ENCODE assay signal across 19 cellular contexts in the genomic region with DNA sequence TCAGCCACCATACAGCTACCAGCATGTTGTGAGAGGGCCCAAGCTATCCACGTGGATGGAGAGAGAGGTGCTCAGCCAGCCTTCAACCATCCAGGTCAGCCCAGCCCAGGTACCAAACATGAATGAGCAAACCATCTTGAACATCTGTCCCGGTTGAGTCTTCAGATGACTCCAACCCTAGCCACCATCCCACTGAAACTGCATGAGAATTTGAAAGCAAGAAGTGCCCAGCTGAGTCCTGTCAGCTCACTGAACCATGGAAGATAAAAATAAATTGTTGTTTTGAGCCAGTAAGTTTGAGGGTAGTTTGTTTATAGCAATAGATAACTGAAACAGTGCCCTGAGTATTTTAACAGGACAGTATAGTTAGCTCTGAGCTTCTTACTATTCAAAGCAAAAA. TPM values are rescaled to one million over a fixed set of nuclear protein-coding genes. Genes with fewer than 3 reads are reported as not detected.
DNase-seq lines count a peak whose midpoint lies in the region; ATAC-seq, FAIRE-seq and TF ChIP-seq lines count a peak whose summit lies in the region.
"Had no signal": no experiment of that assay in that cellular context is flagged by ENCODE, and none has a peak within 500 bp of the region (broad histone marks: within the 10 kb centered on the region; RNA-seq: fewer than 3 reads in every experiment).

No MANE protein-coding gene starts in this region.

- no peaks in the 10 kb centered on the region for H3K36me3 ChIP-seq in prostate gland
- H3K36me3 ChIP-seq: left ventricle myocardium inferior, MG63, tibial nerve had no signal

- peaks cover 7% of the 10 kb centered on the region for H3K36me3 Mint-ChIP-seq in IgD-negative memory B cell
- H3K36me3 Mint-ChIP-seq: brain had no signal

- H3K27ac Mint-ChIP-seq in IgD-negative memory B cell: peak overlapping the region; percentile 91 to 93 (median 91)
- H3K27ac Mint-ChIP-seq: activated naive CD4-positive, alpha-beta T cell treated with anti-CD3 and anti-CD28 coated beads for 36 hours; brain; naive thymus-derived CD4-positive, alpha-beta T cell had no signal

- peak overlapping the region in 3 of 4 donors; percentile 23 to 89 (median 71) for H3K4me3 Mint-ChIP-seq in IgD-negative memory B cell
- H3K4me3 Mint-ChIP-seq: activated naive CD4-positive, alpha-beta T cell treated with anti-CD3 and anti-CD28 coated beads for 36 hours; brain; naive thymus-derived CD4-positive, alpha-beta T cell had no signal

- H3K4me1 Mint-ChIP-seq in IgD-negative memory B cell: peaks cover 75 to 90% (median 84%) of the 10 kb centered on the region in 3 donors

- H3K27me3 Mint-ChIP-seq in IgD-negative memory B cell: peaks cover 2% of the 10 kb centered on the region
- H3K27me3 Mint-ChIP-seq: brain; naive thymus-derived CD4-positive, alpha-beta T cell had no signal

- peaks cover 0 to 11% (median 0%) of the 10 kb centered on the region in 3 donors for H3K9me3 Mint-ChIP-seq in IgD-negative memory B cell
- H3K9me3 Mint-ChIP-seq: activated naive CD4-positive, alpha-beta T cell treated with anti-CD3 and anti-CD28 coated beads for 36 hours; naive thymus-derived CD4-positive, alpha-beta T cell had no signal

- H3K27ac ChIP-seq in prostate gland: no peak overlapping the region
- H3K27ac ChIP-seq: left ventricle myocardium inferior, psoas muscle, tibial nerve had no signal

- TF ChIP-seq CTCF in prostate gland (IDR thresholded peaks at IDR 0.05): no peak

- no peaks in the 10 kb centered on the region for H3K4me1 ChIP-seq in prostate gland (replicated peaks)
- H3K4me1 ChIP-seq: psoas muscle, tibial nerve had no signal

- intact Hi-C loops in prostate gland (cut with DNase I): no loop called here

- TF ChIP-seq POLR2A in GM12891 (IDR thresholded peaks at IDR 0.05; ENCODE audit: low read depth, low read length): no peak
- TF ChIP-seq POLR2A in prostate gland (IDR thresholded peaks at IDR 0.05): no peak

- H3K9me3 ChIP-seq in prostate gland: no peaks in the 10 kb centered on the region
- H3K9me3 ChIP-seq: left ventricle myocardium inferior, MG63, psoas muscle, tibial nerve had no signal

- ATAC-seq in GM19452 (IDR thresholded peaks at IDR 0.05; ENCODE audit: unreplicated experiment): peak; percentile 41
- ATAC-seq in HG02642 (IDR thresholded peaks at IDR 0.05; ENCODE audit: poor library complexity, unreplicated experiment): peak; percentile 65
- ATAC-seq: naive thymus-derived CD4-positive, alpha-beta T cell; psoas muscle had no signal

- no peak for DNase-seq in GM12891 (ENCODE audit: insufficient read length, low spot score)
- no peak for DNase-seq in activated gamma-delta T cell (lab: John Stamatoyannopoulos, UW)
- no peak for DNase-seq in activated CD4-positive, alpha-beta T cell treated with anti-CD3 and anti-CD28 coated beads, Interleukin-2, amount 50 U/mL, for 4 hours
- no peak for DNase-seq in NCI-H526 treated with DMSO at 0.1 percent for 48 hours (lab: John Stamatoyannopoulos, UW)
- no peak for DNase-seq in prostate gland (ENCODE audit: low spot score)
- DNase-seq: activated naive CD4-positive, alpha-beta T cell treated with anti-CD3 and anti-CD28 coated beads for 36 hours; effector CD8-positive, alpha-beta T cell; left ventricle myocardium inferior; MG63; naive thymus-derived CD4-positive, alpha-beta T cell; psoas muscle; SHP77 treated with DMSO at 0.1 percent for 48 hours; stimulated activated CD4-positive, alpha-beta T cell treated with anti-CD3 and anti-CD28 coated beads, Interleukin-15, amount 100 ng/mL, for 24 hours had no signal

- WGBS in prostate gland: 93% methylated on average over 2 of the region's 2 CpGs

- FAIRE-seq in GM12891 (lab: Jason Lieb, UNC): peak; percentile 89
- FAIRE-seq: TTC549 had no signal

- H3K4me3 ChIP-seq in prostate gland: no peak overlapping the region
- H3K4me3 ChIP-seq: left ventricle myocardium inferior, MG63, psoas muscle, tibial nerve had no signal

- no peaks in the 10 kb centered on the region for H3K27me3 ChIP-seq in prostate gland (replicated peaks; ENCODE audit: insufficient read depth)
- H3K27me3 ChIP-seq: MG63, tibial nerve had no signal

TF ChIP-seq in GM12891, 5 proteins besides CTCF, POLR2A, EP300 and RAD21:
- TF ChIP-seq POU2F2 (IDR thresholded peaks at IDR 0.05; ENCODE audit: low read depth, low read length) (0 out of 2 replicates have a peak, but pooled peaks have one; percentile 16), SPI1 (IDR thresholded peaks at IDR 0.05; ENCODE audit: low read depth, low read length) (no peak), POLR2AphosphoS5 (IDR thresholded peaks at IDR 0.05; ENCODE audit: low read depth, low read length) (no peak), TAF1 (IDR thresholded peaks at IDR 0.05; ENCODE audit: low read depth, low read length) (no peak), PAX5 (IDR thresholded peaks at IDR 0.05; ENCODE audit: insufficient read depth, low read length, severe bottlenecking) (peak; percentile 62)

RNA-seq across cellular contexts. Expression of a gene that starts 7.3 kb away (rescaled TPM):
- 42.4 TPM for polyA plus RNA-seq in GM12891 (2012; ENCODE audit: low read depth, missing spikeins)
- 174 TPM for polyA plus RNA-seq in IgD-negative memory B cell
- 10 to 100 TPM; 22.2 to 26.1 TPM for total RNA-seq in prostate gland

RNA-seq across cellular contexts. Expression of a gene that starts 43.9 kb away (rescaled TPM):
- polyA plus RNA-seq in GM12891 (2012; ENCODE audit: low read depth, missing spikeins): 31.2 TPM
- polyA plus RNA-seq in IgD-negative memory B cell: 65.3 TPM
- 10 to 100 TPM; 34.7 to 35.7 TPM for total RNA-seq in prostate gland
